In the genomic region with DNA sequence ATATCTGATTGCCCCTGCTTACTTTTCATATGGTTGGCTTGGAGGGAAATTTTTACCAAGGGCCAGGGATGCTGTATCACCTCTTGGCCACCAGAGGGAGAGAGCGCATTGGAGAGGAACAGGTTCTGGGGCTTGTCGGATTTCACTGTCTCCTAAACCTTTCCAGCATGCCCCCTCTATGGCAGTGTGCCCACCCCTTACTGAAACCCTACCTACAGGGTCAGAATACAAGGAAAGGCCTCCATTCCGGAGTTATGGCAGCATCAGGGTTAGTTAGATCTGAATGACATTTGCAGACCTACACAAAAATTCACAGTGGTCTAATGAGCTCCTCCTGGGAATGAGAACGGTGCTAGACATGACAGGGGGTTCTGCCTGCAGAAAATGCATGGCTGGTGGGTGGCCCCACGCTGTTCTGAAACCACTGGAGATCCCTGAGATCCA, we compare ENCODE assay signal across 9 cellular contexts. TPM values are rescaled to one million over a fixed set of nuclear protein-coding genes. Genes with fewer than 3 reads are reported as not detected.
A peak's percentile ranks its signal among the peaks of the same experiment; 100 is the strongest.
DNase-seq lines count a peak whose midpoint lies in the region; TF ChIP-seq lines count a peak whose summit lies in the region.
"Had no signal": no experiment of that assay in that cellular context is flagged by ENCODE, and none has a peak within 500 bp of the region (broad histone marks: within the 10 kb centered on the region; RNA-seq: fewer than 3 reads in every experiment).

No MANE protein-coding gene starts in this region.

- no TSS peak for BruUV-seq in Caco-2 (replicated peaks; lab: Mats Ljungman, UMichigan)

- peak in 1 of 2 experiments; percentile 26 for DNase-seq in Caco-2
- peak; percentile 66 for DNase-seq in GM20000 (ENCODE audit: low spot score)
- peak; percentile 44 for DNase-seq in M059J (ENCODE audit: low read depth)
- peak; percentile 38 for DNase-seq in SKM-1 (lab: John Stamatoyannopoulos, UW; ENCODE audit: unreplicated experiment)
- DNase-seq in left kidney (ENCODE audit: low read depth, low spot score) = peak; percentile 79
- peak; percentile 5 to 9 (median 8) for DNase-seq in stimulated activated CD4-positive, alpha-beta T cell treated with anti-CD3 and anti-CD28 coated beads, TNF-alpha, amount 100 ng/mL, for 48 hours (ENCODE audit: low read depth in 3 of 3)
- DNase-seq in UCSD-AML1 (lab: John Stamatoyannopoulos, UW; ENCODE audit: unreplicated experiment) = no peak

- H3K36me3 Mint-ChIP-seq in Caco-2 (ENCODE audit: insufficient read depth, unreplicated experiment) (no peaks in the 10 kb centered on the region), brain (no peaks in the 10 kb centered on the region)

- H3K36me3 ChIP-seq in Caco-2 (ENCODE audit: control insufficient read depth, insufficient read depth, low read length) = no peaks in the 10 kb centered on the region

- H3K4me3 Mint-ChIP-seq in Caco-2 (ENCODE audit: unreplicated experiment) (no peak overlapping the region), brain (no peak overlapping the region)

- no peaks in the 10 kb centered on the region for H3K9me3 ChIP-seq in Caco-2

- intact Hi-C loops in Caco-2 (cut with micrococcal nuclease; ENCODE audit: unreplicated experiment) = loop anchor here (1.0 kb wide), 1 partner anchor 40 kb away; no protein-coding TSS in a partner anchor

- H3K4me1 Mint-ChIP-seq in Caco-2 (ENCODE audit: low read depth, unreplicated experiment) (no peaks in the 10 kb centered on the region), brain (peaks cover 8% of the 10 kb centered on the region)

- no peaks in the 10 kb centered on the region for H3K27me3 ChIP-seq in Caco-2 (replicated peaks; ENCODE audit: control insufficient read depth, insufficient read depth, low read length)

- TF ChIP-seq CTCF in Caco-2 (IDR thresholded peaks at IDR 0.05; ENCODE audit: insufficient read depth in 1 of 2, low read depth in 1 of 2, low read length in 1 of 2, severe bottlenecking in 1 of 2, unreplicated experiment in 1 of 2) = peak; percentile 47 to 88
- TF ChIP-seq CTCF in GM20000 (IDR thresholded peaks at IDR 0.05; ENCODE audit: extremely low read depth, missing control alignments) = peak; percentile 88
- TF ChIP-seq CTCF in brain (conservative IDR thresholded peaks at IDR 0.05) = peak; percentile 75 to 86

- POLR2A ChIA-PET in Caco-2 (lab: Charles Lee) = no interaction called here

- H3K27me3 Mint-ChIP-seq in Caco-2 (ENCODE audit: insufficient read depth, unreplicated experiment) (no peaks in the 10 kb centered on the region), brain (no peaks in the 10 kb centered on the region)

- H3K27ac Mint-ChIP-seq in Caco-2 (ENCODE audit: unreplicated experiment) (no peak overlapping the region), brain (peak overlapping the region in 1 of 5 experiments; percentile 62)

- no peaks in the 10 kb centered on the region for H3K9me3 Mint-ChIP-seq in Caco-2 (ENCODE audit: unreplicated experiment)
- no peaks in the 10 kb centered on the region for H3K9me3 Mint-ChIP-seq in brain

- H3K4me1 ChIP-seq in Caco-2 = no peaks in the 10 kb centered on the region

- H3K4me3 ChIP-seq in Caco-2 (ENCODE audit: low read depth, low read length) = no peak overlapping the region

- CTCF ChIA-PET in Caco-2 (lab: Charles Lee) = interaction anchor here (0.6 kb wide), 1 partner anchor 289 kb away, joined by 3 read pairs; no protein-coding TSS in a partner anchor

RNA-seq across cellular contexts. Expression of a gene that starts 5.8 kb away (rescaled TPM):
- 0.32 and 0.34 TPM in 2 replicates for total RNA-seq in Caco-2 (2022)
- 0.07 TPM in 1 of 2 replicates, not detected in the other for total RNA-seq in M059J (2014; rRNA removed; shearing (Covaris generic))
- 0.49 TPM for polyA plus RNA-seq in brain (ENCODE audit: insufficient read depth, low read depth, low replicate concordance)
- total RNA-seq: skeletal muscle tissue had no signal
